In the genomic region with DNA sequence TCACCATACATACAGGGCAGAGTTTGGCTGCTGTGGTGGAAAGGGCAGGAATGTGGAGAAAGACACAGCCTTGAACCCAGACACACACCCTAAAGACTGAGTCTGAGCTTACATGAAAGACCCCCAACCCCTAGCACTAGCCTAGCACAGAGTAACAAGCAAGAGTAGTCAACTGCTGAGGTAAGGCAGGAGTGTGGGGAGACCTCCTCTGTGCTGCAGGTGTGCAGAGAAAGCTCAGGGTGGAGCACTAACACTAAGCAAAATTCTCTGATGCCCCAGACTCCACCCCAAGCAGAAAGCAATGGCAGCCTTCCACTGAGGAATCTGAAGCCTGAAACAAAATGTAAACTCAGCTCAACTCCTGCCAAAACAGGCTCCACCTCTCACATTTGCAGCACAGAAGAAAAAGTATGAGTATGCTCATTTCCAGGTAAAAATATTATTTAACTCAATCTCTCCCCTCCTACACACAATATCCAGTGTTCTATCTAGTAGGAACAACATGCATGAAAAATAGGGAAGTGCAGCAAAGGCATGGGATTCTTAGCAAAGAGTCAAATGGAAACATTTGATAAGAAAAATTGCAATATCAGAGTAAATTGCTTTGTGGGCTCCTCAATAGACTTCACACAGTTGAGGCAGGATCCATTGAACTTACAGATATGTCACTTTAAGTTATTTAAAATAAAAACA, we compare ENCODE assay signal across 8 cellular contexts.
DNase-seq lines count a peak whose midpoint lies in the region; ATAC-seq and TF ChIP-seq lines count a peak whose summit lies in the region.

No MANE protein-coding gene starts in this region.

- H2BK5ac ChIP-seq in trophoblast cell (ENCODE audit: low read depth, low read length, poor library complexity) = no peak overlapping the region

- H3K4me3 ChIP-seq in OCI-LY3 (ENCODE audit: low read length) (peak overlapping the region; percentile 74), epithelial cell of proximal tubule (ENCODE audit: low read depth, low read length) (no peak overlapping the region), trophoblast cell (ENCODE audit: low read depth, low read length) (no peak overlapping the region)

- no peak overlapping the region for H2BK120ac ChIP-seq in trophoblast cell (ENCODE audit: insufficient read depth, low read length, poor library complexity)

- H3K14ac ChIP-seq in trophoblast cell (ENCODE audit: low read length) = no peak overlapping the region

- H3K4ac ChIP-seq in trophoblast cell (ENCODE audit: low read depth, low read length) = no peak overlapping the region

- H2BK12ac ChIP-seq in trophoblast cell (ENCODE audit: low read length) = no peak overlapping the region

- no peaks in the 10 kb centered on the region for H3K79me1 ChIP-seq in trophoblast cell (ENCODE audit: low read length)

- peak overlapping the region; percentile 69 for H3K18ac ChIP-seq in trophoblast cell (ENCODE audit: low read length)

- H3K9me3 ChIP-seq in OCI-LY3 (ENCODE audit: insufficient read depth, low read length) = no peaks in the 10 kb centered on the region; the same call in 1 of the 2 replicates
- H3K9me3 ChIP-seq in trophoblast cell (ENCODE audit: insufficient read depth, low read depth, low read length) = no peaks in the 10 kb centered on the region

- no peak overlapping the region for H3K23ac ChIP-seq in trophoblast cell (ENCODE audit: low read length)

- H3K27ac ChIP-seq in OCI-LY3 (ENCODE audit: low read length) = peak overlapping the region; percentile 99
- H3K27ac ChIP-seq in trophoblast cell (ENCODE audit: low read depth, low read length) = no peak overlapping the region

- no peaks in the 10 kb centered on the region for H4K20me1 ChIP-seq in OCI-LY3 (ENCODE audit: insufficient read depth, low read length)

- TF ChIP-seq CTCF in OCI-LY3 (IDR thresholded peaks at IDR 0.05; ENCODE audit: low read depth, low read length) (peak; percentile 70), epithelial cell of proximal tubule (conservative IDR thresholded peaks at IDR 0.05; ENCODE audit: low read depth, low read length) (peak; percentile 61)

- peak overlapping the region; percentile 97 for H3K4me2 ChIP-seq in OCI-LY3 (ENCODE audit: low read length)
- no peak overlapping the region for H3K4me2 ChIP-seq in trophoblast cell (ENCODE audit: low read length)

- H3K27me3 ChIP-seq in OCI-LY3 (ENCODE audit: low read depth, low read length) (no peaks in the 10 kb centered on the region), trophoblast cell (ENCODE audit: insufficient read depth, low read length) (no peaks in the 10 kb centered on the region)

- no peak overlapping the region for H4K91ac ChIP-seq in trophoblast cell (ENCODE audit: low read depth, low read length)

- no peaks in the 10 kb centered on the region for H3K79me2 ChIP-seq in OCI-LY3 (ENCODE audit: low read length)
- H3K79me2 ChIP-seq in trophoblast cell (ENCODE audit: control insufficient read depth, insufficient read depth, low read length, poor library complexity) = no peaks in the 10 kb centered on the region

- no peak overlapping the region for H4K8ac ChIP-seq in trophoblast cell (ENCODE audit: low read depth, low read length)

- DNase-seq in DMS53 treated with DMSO at 0.1 percent for 48 hours (lab: John Stamatoyannopoulos, UW; ENCODE audit: unreplicated experiment) (peak; percentile 46), epithelial cell of proximal tubule (ENCODE audit: low read depth) (no peak), trophoblast cell (peak; percentile 1 to 8), NCI-H1092 treated with DMSO at 0.1 percent for 48 hours (lab: John Stamatoyannopoulos, UW) (no peak)
- no peak for DNase-seq in stimulated activated CD4-positive, alpha-beta T cell treated with anti-CD3 and anti-CD28 coated beads, Interleukin-4, amount 100 ng/mL, for 1 hour

- no peak overlapping the region for H4K12ac ChIP-seq in trophoblast cell (ENCODE audit: low read depth, low read length)

- peak overlapping the region; percentile 29 for H2AK5ac ChIP-seq in trophoblast cell (ENCODE audit: low read length)

- H3K4me1 ChIP-seq in OCI-LY3 (ENCODE audit: low read length) (peaks cover 50% of the 10 kb centered on the region), trophoblast cell (ENCODE audit: control insufficient read depth in 1 of 2, insufficient read depth in 2 of 2, low read length in 2 of 2) (no peaks in the 10 kb centered on the region)

- peak; percentile 52 for ATAC-seq in GM19023 (IDR thresholded peaks at IDR 0.05; ENCODE audit: unreplicated experiment)
- ATAC-seq in HG03045 (IDR thresholded peaks at IDR 0.05; ENCODE audit: unreplicated experiment) = peak; percentile 57

- H3K9ac ChIP-seq in OCI-LY3 (ENCODE audit: low read length) = peak overlapping the region; percentile 80
- H3K9ac ChIP-seq in trophoblast cell (ENCODE audit: low read length) = no peak overlapping the region

- H2AFZ ChIP-seq in OCI-LY3 (ENCODE audit: low read depth, low read length) (peak overlapping the region; percentile 93), trophoblast cell (ENCODE audit: insufficient read depth, low read length, poor library complexity) (no peak overlapping the region)

- H3K36me3 ChIP-seq in OCI-LY3 (replicated peaks; ENCODE audit: low read depth, low read length) = no peaks in the 10 kb centered on the region
- H3K36me3 ChIP-seq in trophoblast cell (ENCODE audit: control insufficient read depth in 1 of 2, insufficient read depth in 2 of 2, low read length in 2 of 2) = no peaks in the 10 kb centered on the region

Comparison
In these comparisons a context has a peak if more than half of its experiments do, and no peak if none do; other contexts are left out.
1. DNase-seq: peak in DMS53 treated with DMSO at 0.1 percent for 48 hours (single experiment) and trophoblast cell (2 of 2); none in epithelial cell of proximal tubule (single experiment), stimulated activated CD4-positive, alpha-beta T cell treated with anti-CD3 and anti-CD28 coated beads, Interleukin-4, amount 100 ng/mL, for 1 hour (single experiment) and NCI-H1092 treated with DMSO at 0.1 percent for 48 hours (single experiment).